ENCODE assay signal across 10 cellular contexts in the genomic region with DNA sequence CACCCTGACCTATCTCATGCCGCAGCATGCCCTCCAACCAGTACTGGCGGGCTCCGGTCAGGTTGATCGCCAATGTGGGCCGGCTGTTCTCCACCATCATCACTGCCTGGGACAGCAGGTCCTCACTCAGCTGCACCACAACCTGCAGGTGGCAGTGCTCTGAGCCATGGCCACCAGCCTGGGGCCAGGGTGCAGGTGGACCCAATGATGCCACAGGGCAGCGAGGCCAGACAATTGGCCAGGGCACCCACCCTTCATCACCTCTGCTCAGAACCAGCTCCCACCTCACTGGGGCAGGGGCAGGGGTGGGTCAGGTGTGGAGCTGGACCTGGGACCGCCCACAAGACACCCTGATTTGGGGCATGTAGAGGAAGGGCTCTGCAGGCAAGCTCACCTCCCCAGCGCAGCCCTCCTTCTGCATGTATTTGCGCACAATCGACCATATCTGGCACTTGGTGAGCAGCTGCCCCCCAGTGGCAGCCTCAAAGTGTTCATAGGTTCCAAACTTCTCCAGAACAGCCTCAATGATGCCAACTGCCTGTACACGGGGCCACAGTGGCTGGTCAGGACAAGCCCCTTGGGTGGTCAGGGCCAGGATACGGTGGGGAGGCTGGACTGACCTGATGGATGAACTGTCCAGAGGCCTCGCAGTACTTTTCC. TPM values are rescaled to one million over a fixed set of nuclear protein-coding genes. Genes with fewer than 3 reads are reported as not detected.
DNase-seq lines count a peak whose midpoint lies in the region; ATAC-seq and TF ChIP-seq lines count a peak whose summit lies in the region.
"Had no signal": no experiment of that assay in that cellular context is flagged by ENCODE, and none has a peak within 500 bp of the region (broad histone marks: within the 10 kb centered on the region; RNA-seq: fewer than 3 reads in every experiment).

No MANE protein-coding gene starts in this region.

- H3K79me2 ChIP-seq in SK-N-SH (ENCODE audit: insufficient read depth) (peaks cover 30% of the 10 kb centered on the region), neural cell (replicated peaks; ENCODE audit: insufficient read depth, low read length) (peaks cover 24% of the 10 kb centered on the region)

- H3K27ac ChIP-seq in SK-N-SH (ENCODE audit: low read depth in 2 of 2, low read length in 1 of 2) (no peak overlapping the region; a peak in 1 of 4 replicates), HEK293 (ENCODE audit: extremely low read depth, low read depth, low read length) (no peak overlapping the region), VCaP (peak overlapping the region; percentile 74; the same call in 1 of the 2 replicates), neural cell (ENCODE audit: low read length) (no peak overlapping the region)
- H3K27ac ChIP-seq in CD8-positive, alpha-beta T cell (ENCODE audit: low read depth, low read length), result no peak overlapping the region

- POLR2A ChIA-PET in SK-N-SH (lab: Yijun Ruan, JAX) (interaction anchor here (1.0 kb wide), 1 partner anchor 66 kb away, joined by 4 read pairs; no protein-coding TSS in a partner anchor), HEK293 (lab: Yijun Ruan, JAX) (interaction anchor here (0.5 kb wide), 1 partner anchor 67 kb away, joined by 3 read pairs; no protein-coding TSS in a partner anchor)
- POLR2A ChIA-PET in CD8-positive, alpha-beta T cell (lab: Charles Lee), result no interaction called here

- no peak overlapping the region for H3K4me3 ChIP-seq in SK-N-SH (ENCODE audit: low read depth in 2 of 2, low read length in 1 of 2)
- H3K4me3 ChIP-seq in HEK293 (ENCODE audit: low read depth, low read length), result no peak overlapping the region
- peak overlapping the region; percentile 59 for H3K4me3 ChIP-seq in neural cell (ENCODE audit: low read length)
- H3K4me3 ChIP-seq in CD8-positive, alpha-beta T cell (ENCODE audit: low read depth, low read length), result no peak overlapping the region
- H3K4me3 ChIP-seq: mucosa of descending colon had no signal

- H3K9me2 ChIP-seq in SK-N-SH (no peaks in the 10 kb centered on the region), neural cell (ENCODE audit: insufficient read depth, low read length) (no peaks in the 10 kb centered on the region)

- H3K4me3 Mint-ChIP-seq in CD8-positive, alpha-beta T cell, result no peak overlapping the region

- CTCF ChIA-PET in SK-N-SH (lab: Yijun Ruan, JAX), result interaction anchor here (0.9 to 2.8 kb wide), 8 partner anchors 9 to 226 kb away, joined by 3 to 10 read pairs (median 4); partner anchors contain the start of gene NOL3
- CTCF ChIA-PET in HEK293 (lab: Yijun Ruan, JAX), result interaction anchor here (0.8 to 1.3 kb wide), 2 partner anchors 24 to 48 kb away, joined by 3 read pairs; no protein-coding TSS in a partner anchor
- CTCF ChIA-PET in CD8-positive, alpha-beta T cell (lab: Charles Lee), result interaction anchor here (0.9 to 1.0 kb wide), 3 partner anchors 20 to 226 kb away, joined by 3 read pairs; partner anchors contain the start of genes FBXL8 and TRADD

- H3K4me1 Mint-ChIP-seq in CD8-positive, alpha-beta T cell (ENCODE audit: low read depth), result peaks cover 16% of the 10 kb centered on the region

- TF ChIP-seq EP300 in SK-N-SH (IDR thresholded peaks at IDR 0.05; ENCODE audit: borderline replicate concordance in 1 of 2, low read depth in 1 of 2, low read length in 1 of 2) (no peak), neural cell (conservative IDR thresholded peaks at IDR 0.05; ENCODE audit: poor library complexity, severe bottlenecking) (no peak)

- no peaks in the 10 kb centered on the region for H3K9me3 ChIP-seq in SK-N-SH
- H3K9me3 ChIP-seq in HEK293 (ENCODE audit: control insufficient read depth, insufficient read depth, low read depth, low read length), result no peaks in the 10 kb centered on the region
- no peaks in the 10 kb centered on the region for H3K9me3 ChIP-seq in neural cell (ENCODE audit: low read length)
- no peaks in the 10 kb centered on the region for H3K9me3 ChIP-seq in CD8-positive, alpha-beta T cell (ENCODE audit: low read length)
- H3K9me3 ChIP-seq: mucosa of descending colon had no signal

- no peak overlapping the region for H3K4me2 ChIP-seq in SK-N-SH
- no peak overlapping the region for H3K4me2 ChIP-seq in neural cell (ENCODE audit: low read length)

- DNase-seq in SK-N-SH (no peak), NOMO-1 treated with DMSO at 0.1 percent for 48 hours (lab: John Stamatoyannopoulos, UW; ENCODE audit: unreplicated experiment) (no peak), left colon (no peak)
- no peak for DNase-seq in CD8-positive, alpha-beta T cell
- DNase-seq: mucosa of descending colon, NCI-H2171 had no signal

- H3K9ac ChIP-seq in SK-N-SH (no peak overlapping the region), neural cell (ENCODE audit: low read length) (no peak overlapping the region)

- H2AFZ ChIP-seq in SK-N-SH (ENCODE audit: low read depth) (no peak overlapping the region), neural cell (ENCODE audit: low read depth, low read length) (no peak overlapping the region)

- 92% methylated on average over 7 of the region's 13 CpGs for WGBS in SK-N-SH (ENCODE audit: low lambda C conversion rate)

- H3K27me3 ChIP-seq in SK-N-SH (ENCODE audit: insufficient read depth), result no peaks in the 10 kb centered on the region
- H3K27me3 ChIP-seq in neural cell (ENCODE audit: insufficient read depth, low read depth, low read length), result peaks cover 33% of the 10 kb centered on the region
- peaks cover 2% of the 10 kb centered on the region for H3K27me3 ChIP-seq in CD8-positive, alpha-beta T cell (ENCODE audit: insufficient read depth, low read length)

- H3K4me1 ChIP-seq in SK-N-SH (ENCODE audit: control insufficient read depth in 1 of 2, insufficient read depth in 2 of 2, low read depth in 1 of 2, low read length in 1 of 2) (peaks cover 12 to 51% of the 10 kb centered on the region in 2 experiments; a peak in 3 of 4 replicates), HEK293 (ENCODE audit: control insufficient read depth, insufficient read depth, low read length) (peaks cover 10% of the 10 kb centered on the region)
- peaks cover 14% of the 10 kb centered on the region for H3K4me1 ChIP-seq in CD8-positive, alpha-beta T cell (ENCODE audit: insufficient read depth, low read length)

- no peak overlapping the region for H3K27ac Mint-ChIP-seq in CD8-positive, alpha-beta T cell

- ATAC-seq in SK-N-SH treated with all-trans-retinoic acid at 6 μM for 48 hours, result no peak
- ATAC-seq in left colon, result no peak
- no peak for ATAC-seq in CD8-positive, alpha-beta T cell
- ATAC-seq: mucosa of descending colon had no signal

- peaks cover 32% of the 10 kb centered on the region for H3F3A ChIP-seq in SK-N-SH (replicated peaks; ENCODE audit: insufficient read depth)
- no peaks in the 10 kb centered on the region for H3F3A ChIP-seq in neural cell (ENCODE audit: insufficient read depth, low read length, poor library complexity, severe bottlenecking)

- peak; percentile 30; the same call in 1 of the 2 replicates for TF ChIP-seq CTCF in SK-N-SH (IDR thresholded peaks at IDR 0.05)
- peak; percentile 48 for TF ChIP-seq CTCF in HEK293 (tag by site-specific recombination; IDR thresholded peaks at IDR 0.05)
- peak; percentile 11; the same call in 1 of the 2 replicates for TF ChIP-seq CTCF in VCaP (conservative IDR thresholded peaks at IDR 0.05)
- TF ChIP-seq CTCF in neural cell (IDR thresholded peaks at IDR 0.05; ENCODE audit: poor library complexity, severe bottlenecking), result no peak
- no peak for TF ChIP-seq CTCF in CD8-positive, alpha-beta T cell (IDR thresholded peaks at IDR 0.05)

- H3K9me3 Mint-ChIP-seq in CD8-positive, alpha-beta T cell, result no peaks in the 10 kb centered on the region

- no peak for TF ChIP-seq RAD21 in SK-N-SH (IDR thresholded peaks at IDR 0.05; ENCODE audit: low read length)
- no peak for TF ChIP-seq RAD21 in neural cell (conservative IDR thresholded peaks at IDR 0.05)

- intact Hi-C loops in left colon (cut with DNase I, micrococcal nuclease), result no loop called here
- intact Hi-C loops in CD8-positive, alpha-beta T cell (cut with DNase I, micrococcal nuclease), result no loop called here

- H3K36me3 Mint-ChIP-seq in CD8-positive, alpha-beta T cell, result no peaks in the 10 kb centered on the region

- H3K36me3 ChIP-seq in SK-N-SH (replicated peaks in 1 of 2; ENCODE audit: control insufficient read depth in 1 of 2, insufficient read depth in 2 of 2, low read length in 1 of 2), result peaks cover 6 to 8% of the 10 kb centered on the region in 2 experiments
- peaks cover 0 to 41% of the 10 kb centered on the region in 2 experiments; a peak in 1 of 3 replicates for H3K36me3 ChIP-seq in HEK293 (ENCODE audit: control insufficient read depth in 2 of 2, insufficient read depth in 1 of 2, low read length in 2 of 2)
- no peaks in the 10 kb centered on the region for H3K36me3 ChIP-seq in neural cell (ENCODE audit: insufficient read depth, low read length)
- no peaks in the 10 kb centered on the region for H3K36me3 ChIP-seq in CD8-positive, alpha-beta T cell (ENCODE audit: insufficient read depth, low read length)

- H4K20me1 ChIP-seq in SK-N-SH (ENCODE audit: insufficient read depth) (peaks cover 10% of the 10 kb centered on the region), neural cell (ENCODE audit: insufficient read depth) (peaks cover 16% of the 10 kb centered on the region)

- H3K27me3 Mint-ChIP-seq in CD8-positive, alpha-beta T cell (ENCODE audit: low read depth), result peaks cover 26% of the 10 kb centered on the region

RNA-seq across cellular contexts. Expression of gene MATCAP1, which starts 4.2 kb away (rescaled TPM):
- 68.5 and 83.5 TPM in 2 replicates for polyA plus RNA-seq in SK-N-SH (2012; rRNA removed)
- polyA plus RNA-seq in SK-N-SH (2012; cell fraction: cytosol; rRNA removed), result 9.5 and 20.4 TPM in 2 replicates
- 409 and 450 TPM in 2 replicates for polyA plus RNA-seq in SK-N-SH (2012; cell fraction: nucleus; rRNA removed)
- 323 and 356 TPM in 2 replicates for polyA plus RNA-seq in neural cell
- polyA minus RNA-seq in neural cell, result 135 and 176 TPM in 2 replicates
- total RNA-seq in left colon, result 10 to 100 TPM; 21.9 to 30.8 TPM
- total RNA-seq in CD8-positive, alpha-beta T cell, result 1 to 10 TPM; 7.7 to 8.0 TPM

RNA-seq across cellular contexts. Expression of gene NOL3, which starts 9.2 kb away (rescaled TPM):
- polyA plus RNA-seq in SK-N-SH (2012; rRNA removed), result 34.1 and 38.7 TPM in 2 replicates
- polyA plus RNA-seq in SK-N-SH (2012; cell fraction: cytosol; rRNA removed), result 16.9 and 22.0 TPM in 2 replicates
- polyA plus RNA-seq in SK-N-SH (2012; cell fraction: nucleus; rRNA removed), result 131 and 167 TPM in 2 replicates
- 8.4 and 17.0 TPM in 2 replicates for polyA plus RNA-seq in neural cell
- polyA minus RNA-seq in neural cell, result 1.2 and 1.5 TPM in 2 replicates
- 10 to 100 TPM; 23.1 to 30.2 TPM for total RNA-seq in left colon
- total RNA-seq in CD8-positive, alpha-beta T cell, result under 1 TPM; 0.36 to 0.71 TPM

RNA-seq across cellular contexts. Expression of gene EXOC3L1, which starts 10.4 kb away (rescaled TPM):
- polyA plus RNA-seq in SK-N-SH (2012; rRNA removed) (0.46 and 0.83 TPM in 2 replicates), neural cell (0.43 and 0.96 TPM in 2 replicates)
- 0.22 and 0.26 TPM in 2 replicates for polyA plus RNA-seq in SK-N-SH (2012; cell fraction: cytosol; rRNA removed)
- polyA plus RNA-seq in SK-N-SH (2012; cell fraction: nucleus; rRNA removed), result 1.8 and 3.1 TPM in 2 replicates
- not detected in 2 replicates for polyA minus RNA-seq in neural cell
- total RNA-seq in left colon, result 1 to 10 TPM; 2.3 to 5.9 TPM
- total RNA-seq in CD8-positive, alpha-beta T cell, result not detected

RNA-seq across cellular contexts. Expression of gene E2F4, which starts 12.4 kb away (rescaled TPM):
- polyA plus RNA-seq in SK-N-SH (2012; rRNA removed) (168 and 210 TPM in 2 replicates), neural cell (112 and 140 TPM in 2 replicates)
- 67.3 and 95.5 TPM in 2 replicates for polyA plus RNA-seq in SK-N-SH (2012; cell fraction: cytosol; rRNA removed)
- 745 and 747 TPM in 2 replicates for polyA plus RNA-seq in SK-N-SH (2012; cell fraction: nucleus; rRNA removed)
- polyA minus RNA-seq in neural cell, result 44.2 and 55.0 TPM in 2 replicates
- total RNA-seq in left colon, result 10 to 100 TPM; 59.1 to 81.4 TPM
- 10 to 100 TPM; 61.9 to 63.8 TPM for total RNA-seq in CD8-positive, alpha-beta T cell

RNA-seq across cellular contexts. Expression of gene HSF4, which starts 15.0 kb away (rescaled TPM):
- polyA plus RNA-seq in SK-N-SH (2012; rRNA removed) (33.4 and 44.4 TPM in 2 replicates), neural cell (12.7 and 27.9 TPM in 2 replicates)
- polyA plus RNA-seq in SK-N-SH (2012; cell fraction: cytosol; rRNA removed), result 2.1 and 4.7 TPM in 2 replicates
- 393 and 428 TPM in 2 replicates for polyA plus RNA-seq in SK-N-SH (2012; cell fraction: nucleus; rRNA removed)
- 3.9 and 8.5 TPM in 2 replicates for polyA minus RNA-seq in neural cell
- total RNA-seq in left colon, result 10 to 100 TPM; 36.5 to 39.2 TPM
- 1 to 10 TPM; 5.2 to 9.5 TPM for total RNA-seq in CD8-positive, alpha-beta T cell

Comparison
In these comparisons a context has a peak if more than half of its experiments do, and no peak if none do; other contexts are left out.
1. CTCF ChIP-seq: peak in SK-N-SH (single experiment), HEK293 (single experiment) and VCaP (single experiment); none in neural cell (single experiment) and CD8-positive, alpha-beta T cell (single experiment).
2. RNA of gene NOL3, which starts 9.2 kb away (total RNA-seq): 23.1 to 30.2 TPM in left colon; 0.36 to 0.71 TPM in CD8-positive, alpha-beta T cell; every median in the first group is over 10 times any median in the second.
3. Of the 4 proteins assayed by ChIP-seq in both HEK293 and SK-N-SH: peak only in HEK293: none; only in SK-N-SH: none; in both: CTCF; in neither: 3.